In genomic region chr19:5578094-5578846, GRCh38 we compare ENCODE assay signal across 1 cellular context.
A peak's percentile ranks its signal among the peaks of the same experiment; 100 is the strongest.
TF ChIP-seq lines count a peak whose summit lies in the region.

No MANE protein-coding gene starts in this region.

TF ChIP-seq in HepG2, 621 proteins besides CTCF, POLR2A, EP300 and RAD21 (continued from another document and continues in another):
- TF ChIP-seq KDM5B (CRISPR knock-in tag; IDR thresholded peaks at IDR 0.05; ENCODE audit: borderline replicate concordance) (peak; percentile 27; the same call in 1 of the 2 replicates), SMC3 (IDR thresholded peaks at IDR 0.05; ENCODE audit: low read length) (peak; percentile 52), ZBTB7B (CRISPR knock-in tag; IDR thresholded peaks at IDR 0.05) (peak; percentile 88), RBM22 (optimal IDR thresholded peaks at IDR 0.05; ENCODE audit: low read length) (no peak), BCL3 (CRISPR knock-in tag; IDR thresholded peaks at IDR 0.05) (0 out of 2 replicates have a peak, but pooled peaks have one; percentile 35), HIVEP1 (CRISPR knock-in tag; IDR thresholded peaks at IDR 0.05) (0 out of 2 replicates have a peak, but pooled peaks have one; percentile 31), IRF1 (CRISPR knock-in tag; IDR thresholded peaks at IDR 0.05; ENCODE audit: low read depth) (0 out of 2 replicates have a peak, but pooled peaks have one; percentile 44), ATF7 (IDR thresholded peaks at IDR 0.05) (no peak), ATF7 (CRISPR knock-in tag; IDR thresholded peaks at IDR 0.05) (0 out of 2 replicates have a peak, but pooled peaks have one; percentile 26), ZNF629 (CRISPR knock-in tag; conservative IDR thresholded peaks at IDR 0.05) (no peak), ZNF34 (CRISPR knock-in tag; IDR thresholded peaks at IDR 0.05; ENCODE audit: borderline replicate concordance) (0 out of 2 replicates have a peak, but pooled peaks have one; percentile 55), ATF5 (CRISPR knock-in tag; IDR thresholded peaks at IDR 0.05; ENCODE audit: low read depth) (0 out of 2 replicates have a peak, but pooled peaks have one; percentile 58), ZBTB4 (CRISPR knock-in tag; IDR thresholded peaks at IDR 0.05; ENCODE audit: borderline replicate concordance) (0 out of 2 replicates have a peak, but pooled peaks have one; percentile 38), CREB1 (IDR thresholded peaks at IDR 0.05) (no peak), CREB1 (CRISPR knock-in tag; IDR thresholded peaks at IDR 0.05) (no peak), SOX6 (IDR thresholded peaks at IDR 0.05) (no peak), SOX6 (CRISPR knock-in tag; IDR thresholded peaks at IDR 0.05) (peak; percentile 47), TBX2 (CRISPR knock-in tag; IDR thresholded peaks at IDR 0.05; ENCODE audit: borderline replicate concordance) (peak; percentile 23; the same call in 1 of the 2 replicates), ZNF563 (CRISPR knock-in tag; IDR thresholded peaks at IDR 0.05) (peak; percentile 39; the same call in 1 of the 2 replicates), ZNF703 (CRISPR knock-in tag; IDR thresholded peaks at IDR 0.05; ENCODE audit: borderline replicate concordance) (no peak), ZNF800 (CRISPR knock-in tag; IDR thresholded peaks at IDR 0.05) (no peak), SOX5 (CRISPR knock-in tag; IDR thresholded peaks at IDR 0.05; ENCODE audit: borderline replicate concordance) (no peak), ZNF362 (CRISPR knock-in tag; IDR thresholded peaks at IDR 0.05; ENCODE audit: borderline replicate concordance) (peak; percentile 50; the same call in 1 of the 2 replicates), SNAPC5 (CRISPR knock-in tag; IDR thresholded peaks at IDR 0.05; ENCODE audit: borderline replicate concordance) (no peak), NONO (IDR thresholded peaks at IDR 0.05) (no peak), NONO (CRISPR knock-in tag; conservative IDR thresholded peaks at IDR 0.05) (peak; percentile 66; the same call in 1 of the 2 replicates), HMGXB4 (CRISPR knock-in tag; IDR thresholded peaks at IDR 0.05; ENCODE audit: borderline replicate concordance in 1 of 2, low read depth in 1 of 2) (peak; percentile 66 to 85; a peak in 3 of 4 replicates), HDAC1 (CRISPR knock-in tag; IDR thresholded peaks at IDR 0.05) (peak; percentile 37; the same call in 1 of the 2 replicates), POLR2AphosphoS2 (IDR thresholded peaks at IDR 0.05; ENCODE audit: low read depth, low read length) (0 out of 2 replicates have a peak, but pooled peaks have one; percentile 66), IRF2 (CRISPR knock-in tag; IDR thresholded peaks at IDR 0.05) (0 out of 2 replicates have a peak, but pooled peaks have one; percentile 29), ZNF883 (CRISPR knock-in tag; IDR thresholded peaks at IDR 0.05; ENCODE audit: not compliant biosample characterization) (peak; percentile 8), MAZ (IDR thresholded peaks at IDR 0.05; ENCODE audit: borderline replicate concordance, low read depth, low read length) (0 out of 2 replicates have a peak, but pooled peaks have one; percentile 11), MAZ (CRISPR knock-in tag; IDR thresholded peaks at IDR 0.05; ENCODE audit: low read depth) (peak; percentile 68; the same call in 1 of the 2 replicates), ZNF547 (CRISPR knock-in tag; IDR thresholded peaks at IDR 0.05) (peak; percentile 41; the same call in 1 of the 2 replicates), PHF8 (CRISPR knock-in tag; IDR thresholded peaks at IDR 0.05) (0 out of 2 replicates have a peak, but pooled peaks have one; percentile 29), ZNF709 (CRISPR knock-in tag; IDR thresholded peaks at IDR 0.05) (0 out of 2 replicates have a peak, but pooled peaks have one; percentile 57), ZKSCAN1 (IDR thresholded peaks at IDR 0.05; ENCODE audit: low read length) (0 out of 2 replicates have a peak, but pooled peaks have one; percentile 10), ZBTB7A (CRISPR knock-in tag; IDR thresholded peaks at IDR 0.05) (peak; percentile 60; the same call in 1 of the 2 replicates), ZNF713 (CRISPR knock-in tag; IDR thresholded peaks at IDR 0.05) (0 out of 2 replicates have a peak, but pooled peaks have one; percentile 55), ZNF318 (CRISPR knock-in tag; IDR thresholded peaks at IDR 0.05) (0 out of 2 replicates have a peak, but pooled peaks have one; percentile 50), RARA (CRISPR knock-in tag; IDR thresholded peaks at IDR 0.05) (no peak), HOXA3 (CRISPR knock-in tag; IDR thresholded peaks at IDR 0.05) (peak; percentile 52; the same call in 1 of the 2 replicates)
